In genomic region chr2:195411219-195411687, GRCh38 we compare ENCODE assay signal across 15 cellular contexts.
DNase-seq lines count a peak whose midpoint lies in the region; ATAC-seq and TF ChIP-seq lines count a peak whose summit lies in the region.
"Had no signal": no experiment of that assay in that cellular context is flagged by ENCODE, and none has a peak within 500 bp of the region (broad histone marks: within the 10 kb centered on the region; RNA-seq: fewer than 3 reads in every experiment).

No MANE protein-coding gene starts in this region.

- no peak overlapping the region for H3K27ac ChIP-seq in right atrium auricular region
- H3K27ac ChIP-seq: HL-60, parathyroid adenoma, PC-9 had no signal

- H3K27ac Mint-ChIP-seq in activated naive CD4-positive, alpha-beta T cell treated with anti-CD3 and anti-CD28 coated beads, Interleukin-2, amount 10 ng/mL, durations not matched to agents 7 days and 5 days, result no peak overlapping the region
- H3K27ac Mint-ChIP-seq in activated CD8-positive, alpha-beta memory T cell treated with anti-CD3 and anti-CD28 coated beads, Interleukin-2, amount 10 ng/mL, durations not matched to agents 7 days and 5 days, result no peak overlapping the region
- H3K27ac Mint-ChIP-seq: H9 had no signal

- H3K9me3 ChIP-seq in right atrium auricular region, result no peaks in the 10 kb centered on the region

- TF ChIP-seq CTCF in right atrium auricular region (IDR thresholded peaks at IDR 0.05), result no peak

- H3K4me1 ChIP-seq in right atrium auricular region, result no peaks in the 10 kb centered on the region
- H3K4me1 ChIP-seq: parathyroid adenoma had no signal

- H3K4me3 Mint-ChIP-seq in activated naive CD4-positive, alpha-beta T cell treated with anti-CD3 and anti-CD28 coated beads, Interleukin-2, amount 10 ng/mL, durations not matched to agents 7 days and 5 days, result no peak overlapping the region
- H3K4me3 Mint-ChIP-seq in activated CD8-positive, alpha-beta memory T cell treated with anti-CD3 and anti-CD28 coated beads, Interleukin-2, amount 10 ng/mL, durations not matched to agents 7 days and 5 days, result no peak overlapping the region
- H3K4me3 Mint-ChIP-seq: H9 had no signal

- peaks cover 15% of the 10 kb centered on the region for H3K4me1 Mint-ChIP-seq in activated naive CD4-positive, alpha-beta T cell treated with anti-CD3 and anti-CD28 coated beads, Interleukin-2, amount 10 ng/mL, durations not matched to agents 7 days and 5 days
- H3K4me1 Mint-ChIP-seq in activated CD8-positive, alpha-beta memory T cell treated with anti-CD3 and anti-CD28 coated beads, Interleukin-2, amount 10 ng/mL, durations not matched to agents 7 days and 5 days, result peaks cover 5% of the 10 kb centered on the region

- peaks cover 5% of the 10 kb centered on the region for H3K36me3 Mint-ChIP-seq in activated naive CD4-positive, alpha-beta T cell treated with anti-CD3 and anti-CD28 coated beads, Interleukin-2, amount 10 ng/mL, durations not matched to agents 7 days and 5 days
- H3K36me3 Mint-ChIP-seq in activated CD8-positive, alpha-beta memory T cell treated with anti-CD3 and anti-CD28 coated beads, Interleukin-2, amount 10 ng/mL, durations not matched to agents 7 days and 5 days, result peaks cover 2% of the 10 kb centered on the region

- intact Hi-C loops in left cardiac atrium (cut with DNase I), result no loop called here

- no peaks in the 10 kb centered on the region for H3K27me3 ChIP-seq in right atrium auricular region

- ATAC-seq in left cardiac atrium (peak; percentile 27 to 30), GM21723 (IDR thresholded peaks at IDR 0.05; ENCODE audit: unreplicated experiment) (no peak)
- no peak for ATAC-seq in activated CD8-positive, alpha-beta memory T cell treated with anti-CD3 and anti-CD28 coated beads, Interleukin-2, amount 10 ng/mL, durations not matched to agents 7 days and 5 days

- DNase-seq in left cardiac atrium, result no peak
- no peak for DNase-seq in right atrium auricular region (ENCODE audit: low spot score)
- DNase-seq in RPMI7951 (ENCODE audit: low read depth), result peak; percentile 98
- DNase-seq in fibroblast of peridontal ligament (ENCODE audit: extremely low read depth), result peak; percentile 71
- no peak for DNase-seq in Ammon's horn (ENCODE audit: low spot score)
- no peak for DNase-seq in activated naive CD4-positive, alpha-beta T cell treated with anti-CD3 and anti-CD28 coated beads, Interleukin-2, amount 10 ng/mL, durations not matched to agents 7 days and 5 days
- no peak for DNase-seq in activated CD8-positive, alpha-beta memory T cell treated with anti-CD3 and anti-CD28 coated beads, Interleukin-2, amount 10 ng/mL, durations not matched to agents 7 days and 5 days
- DNase-seq: cortex of kidney, H9, mesendoderm, trophoblast cell had no signal

- no peaks in the 10 kb centered on the region for H3K36me3 ChIP-seq in right atrium auricular region

- peaks cover 2% of the 10 kb centered on the region for H3K9me3 Mint-ChIP-seq in activated naive CD4-positive, alpha-beta T cell treated with anti-CD3 and anti-CD28 coated beads, Interleukin-2, amount 10 ng/mL, durations not matched to agents 7 days and 5 days
- no peaks in the 10 kb centered on the region for H3K9me3 Mint-ChIP-seq in activated CD8-positive, alpha-beta memory T cell treated with anti-CD3 and anti-CD28 coated beads, Interleukin-2, amount 10 ng/mL, durations not matched to agents 7 days and 5 days (ENCODE audit: low read depth)
- H3K9me3 Mint-ChIP-seq: H9 had no signal

- H3K4me3 ChIP-seq in right atrium auricular region, result no peak overlapping the region
- H3K4me3 ChIP-seq: PC-9 had no signal

- CTCF ChIA-PET in activated naive CD4-positive, alpha-beta T cell treated with anti-CD3 and anti-CD28 coated beads, Interleukin-2, amount 10 ng/mL, durations not matched to agents 7 days and 5 days (lab: Charles Lee), result no interaction called here
- CTCF ChIA-PET in activated CD8-positive, alpha-beta memory T cell treated with anti-CD3 and anti-CD28 coated beads, Interleukin-2, amount 10 ng/mL, durations not matched to agents 7 days and 5 days (lab: Charles Lee), result no interaction called here

- H3K27me3 Mint-ChIP-seq in activated naive CD4-positive, alpha-beta T cell treated with anti-CD3 and anti-CD28 coated beads, Interleukin-2, amount 10 ng/mL, durations not matched to agents 7 days and 5 days, result no peaks in the 10 kb centered on the region
- no peaks in the 10 kb centered on the region for H3K27me3 Mint-ChIP-seq in activated CD8-positive, alpha-beta memory T cell treated with anti-CD3 and anti-CD28 coated beads, Interleukin-2, amount 10 ng/mL, durations not matched to agents 7 days and 5 days

Comparison
In these comparisons a context has a peak if more than half of its experiments do, and no peak if none do; other contexts are left out.
1. ATAC-seq: peak in left cardiac atrium (2 of 2); none in GM21723 (single experiment) and activated CD8-positive, alpha-beta memory T cell treated with anti-CD3 and anti-CD28 coated beads, Interleukin-2, amount 10 ng/mL, durations not matched to agents 7 days and 5 days (single experiment).
2. DNase-seq: peak in RPMI7951 (single experiment) and fibroblast of peridontal ligament (single experiment); none in left cardiac atrium (single experiment), right atrium auricular region (single experiment), Ammon's horn (single experiment), activated naive CD4-positive, alpha-beta T cell treated with anti-CD3 and anti-CD28 coated beads, Interleukin-2, amount 10 ng/mL, durations not matched to agents 7 days and 5 days (single experiment) and activated CD8-positive, alpha-beta memory T cell treated with anti-CD3 and anti-CD28 coated beads, Interleukin-2, amount 10 ng/mL, durations not matched to agents 7 days and 5 days (single experiment).